1 cellular context compared by ENCODE assay signal in the genomic region with DNA sequence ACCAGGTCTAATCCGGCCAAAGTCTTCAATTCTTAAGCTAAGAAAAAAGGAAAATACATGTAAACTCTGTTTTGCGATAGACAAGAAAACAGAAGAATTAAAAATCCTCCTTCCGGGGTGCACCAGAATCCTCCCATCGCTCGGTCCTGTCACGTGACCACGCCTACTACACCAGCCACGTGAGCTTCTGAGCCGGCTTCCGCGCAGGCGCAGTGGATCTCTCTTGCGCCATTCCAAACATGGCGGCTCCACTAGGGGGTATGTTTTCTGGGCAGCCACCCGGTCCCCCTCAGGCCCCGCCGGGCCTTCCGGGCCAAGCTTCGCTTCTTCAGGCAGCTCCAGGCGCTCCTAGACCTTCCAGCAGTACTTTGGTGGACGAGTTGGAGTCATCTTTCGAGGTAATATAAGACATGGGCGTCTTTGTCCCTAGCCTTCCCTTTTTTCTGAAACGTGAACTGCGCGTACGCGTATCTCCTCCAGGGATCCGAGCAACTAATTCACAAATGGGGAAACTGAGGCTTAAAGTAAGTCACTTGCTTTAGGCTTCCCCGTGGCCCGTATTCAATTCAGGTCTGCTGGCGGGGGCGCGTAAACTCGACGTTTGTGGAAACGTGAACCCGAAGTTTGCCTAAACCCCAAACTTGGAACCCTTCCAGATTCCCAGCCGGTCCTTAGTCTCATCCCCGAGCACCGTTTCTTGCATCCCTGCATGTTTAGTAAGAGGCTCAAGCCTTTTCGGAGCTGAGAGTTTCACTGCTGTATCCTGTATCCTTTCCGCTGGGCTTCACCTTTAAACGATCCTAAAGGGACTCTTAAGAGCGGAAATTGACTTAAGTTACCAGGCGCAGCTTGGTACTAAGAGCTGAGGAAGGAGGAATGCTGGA.
A peak's percentile ranks its signal among the peaks of the same experiment; 100 is the strongest.
TF ChIP-seq lines count a peak whose summit lies in the region.

A gene with protein sequence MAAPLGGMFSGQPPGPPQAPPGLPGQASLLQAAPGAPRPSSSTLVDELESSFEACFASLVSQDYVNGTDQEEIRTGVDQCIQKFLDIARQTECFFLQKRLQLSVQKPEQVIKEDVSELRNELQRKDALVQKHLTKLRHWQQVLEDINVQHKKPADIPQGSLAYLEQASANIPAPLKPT (plus strand): TSS at position 226 of the 884 bp plus-strand sequence. CDS start 14 bp downstream, at position 240.

TF ChIP-seq in K562, 482 proteins besides CTCF, POLR2A, EP300 and RAD21 (continued from another document and continues in another):
- TF ChIP-seq, protein P1, sequence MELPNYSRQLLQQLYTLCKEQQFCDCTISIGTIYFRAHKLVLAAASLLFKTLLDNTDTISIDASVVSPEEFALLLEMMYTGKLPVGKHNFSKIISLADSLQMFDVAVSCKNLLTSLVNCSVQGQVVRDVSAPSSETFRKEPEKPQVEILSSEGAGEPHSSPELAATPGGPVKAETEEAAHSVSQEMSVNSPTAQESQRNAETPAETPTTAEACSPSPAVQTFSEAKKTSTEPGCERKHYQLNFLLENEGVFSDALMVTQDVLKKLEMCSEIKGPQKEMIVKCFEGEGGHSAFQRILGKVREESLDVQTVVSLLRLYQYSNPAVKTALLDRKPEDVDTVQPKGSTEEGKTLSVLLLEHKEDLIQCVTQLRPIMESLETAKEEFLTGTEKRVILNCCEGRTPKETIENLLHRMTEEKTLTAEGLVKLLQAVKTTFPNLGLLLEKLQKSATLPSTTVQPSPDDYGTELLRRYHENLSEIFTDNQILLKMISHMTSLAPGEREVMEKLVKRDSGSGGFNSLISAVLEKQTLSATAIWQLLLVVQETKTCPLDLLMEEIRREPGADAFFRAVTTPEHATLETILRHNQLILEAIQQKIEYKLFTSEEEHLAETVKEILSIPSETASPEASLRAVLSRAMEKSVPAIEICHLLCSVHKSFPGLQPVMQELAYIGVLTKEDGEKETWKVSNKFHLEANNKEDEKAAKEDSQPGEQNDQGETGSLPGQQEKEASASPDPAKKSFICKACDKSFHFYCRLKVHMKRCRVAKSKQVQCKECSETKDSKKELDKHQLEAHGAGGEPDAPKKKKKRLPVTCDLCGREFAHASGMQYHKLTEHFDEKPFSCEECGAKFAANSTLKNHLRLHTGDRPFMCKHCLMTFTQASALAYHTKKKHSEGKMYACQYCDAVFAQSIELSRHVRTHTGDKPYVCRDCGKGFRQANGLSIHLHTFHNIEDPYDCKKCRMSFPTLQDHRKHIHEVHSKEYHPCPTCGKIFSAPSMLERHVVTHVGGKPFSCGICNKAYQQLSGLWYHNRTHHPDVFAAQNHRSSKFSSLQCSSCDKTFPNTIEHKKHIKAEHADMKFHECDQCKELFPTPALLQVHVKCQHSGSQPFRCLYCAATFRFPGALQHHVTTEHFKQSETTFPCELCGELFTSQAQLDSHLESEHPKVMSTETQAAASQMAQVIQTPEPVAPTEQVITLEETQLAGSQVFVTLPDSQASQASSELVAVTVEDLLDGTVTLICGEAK (IDR thresholded peaks at IDR 0.05): no peak
- TF ChIP-seq, protein P1 (CRISPR knock-in tag; IDR thresholded peaks at IDR 0.05): no peak
- TF ChIP-seq NONO (IDR thresholded peaks at IDR 0.05; ENCODE audit: low read depth in 2 of 2, low read length in 1 of 2) (no peak), ZNF668 (CRISPR knock-in tag; IDR thresholded peaks at IDR 0.05) (no peak), KLF1 (tag; IDR thresholded peaks at IDR 0.05) (no peak), SPI1 (IDR thresholded peaks at IDR 0.05; ENCODE audit: borderline replicate concordance, low read depth, low read length) (peak; percentile 53; the same call in 1 of the 2 replicates), SNRNP70 (optimal IDR thresholded peaks at IDR 0.05; ENCODE audit: low read depth, low read length) (no peak), ZNF174 (CRISPR knock-in tag; IDR thresholded peaks at IDR 0.05) (no peak), HNRNPL (IDR thresholded peaks at IDR 0.05; ENCODE audit: low read depth, low read length) (no peak), ZBTB1 (CRISPR knock-in tag; IDR thresholded peaks at IDR 0.05; ENCODE audit: borderline replicate concordance, low read depth) (no peak), ZNF140 (CRISPR knock-in tag; IDR thresholded peaks at IDR 0.05) (no peak), CTBP1 (IDR thresholded peaks at IDR 0.05; ENCODE audit: borderline replicate concordance) (no peak; the same call in 1 of the 2 replicates), PCBP2 (IDR thresholded peaks at IDR 0.05; ENCODE audit: low read depth, low read length, poor library complexity, severe bottlenecking) (no peak), PHB (CRISPR knock-in tag; IDR thresholded peaks at IDR 0.05) (no peak), MED1 (CRISPR knock-in tag; IDR thresholded peaks at IDR 0.05; ENCODE audit: borderline replicate concordance) (no peak), ZFP36 (IDR thresholded peaks at IDR 0.05; ENCODE audit: low read depth, low read length, partially characterized antibody) (no peak), LEF1 (IDR thresholded peaks at IDR 0.05) (peak; percentile 77), CAMTA2 (CRISPR knock-in tag; conservative IDR thresholded peaks at IDR 0.05) (no peak), HNRNPLL (IDR thresholded peaks at IDR 0.05; ENCODE audit: low read depth, low read length, poor library complexity, severe bottlenecking) (peak; percentile 52), ZNF263 (CRISPR knock-in tag; IDR thresholded peaks at IDR 0.05; ENCODE audit: borderline replicate concordance) (peak; percentile 45; the same call in 1 of the 2 replicates), CREB1 (IDR thresholded peaks at IDR 0.05) (peak; percentile 25; the same call in 1 of the 2 replicates), CREB1 (CRISPR knock-in tag; IDR thresholded peaks at IDR 0.05) (no peak), ZNF77 (CRISPR knock-in tag; IDR thresholded peaks at IDR 0.05) (no peak), RBM25 (IDR thresholded peaks at IDR 0.05; ENCODE audit: low read depth, low read length, severe bottlenecking) (no peak), TOE1 (IDR thresholded peaks at IDR 0.05; ENCODE audit: borderline replicate concordance) (peak; percentile 99), TOE1 (CRISPR knock-in tag; IDR thresholded peaks at IDR 0.05; ENCODE audit: borderline replicate concordance, low read depth) (no peak), CBX2 (IDR thresholded peaks at IDR 0.05; ENCODE audit: insufficient read depth, low read length, poor library complexity, severe bottlenecking) (no peak)
- TF ChIP-seq, protein P2, sequence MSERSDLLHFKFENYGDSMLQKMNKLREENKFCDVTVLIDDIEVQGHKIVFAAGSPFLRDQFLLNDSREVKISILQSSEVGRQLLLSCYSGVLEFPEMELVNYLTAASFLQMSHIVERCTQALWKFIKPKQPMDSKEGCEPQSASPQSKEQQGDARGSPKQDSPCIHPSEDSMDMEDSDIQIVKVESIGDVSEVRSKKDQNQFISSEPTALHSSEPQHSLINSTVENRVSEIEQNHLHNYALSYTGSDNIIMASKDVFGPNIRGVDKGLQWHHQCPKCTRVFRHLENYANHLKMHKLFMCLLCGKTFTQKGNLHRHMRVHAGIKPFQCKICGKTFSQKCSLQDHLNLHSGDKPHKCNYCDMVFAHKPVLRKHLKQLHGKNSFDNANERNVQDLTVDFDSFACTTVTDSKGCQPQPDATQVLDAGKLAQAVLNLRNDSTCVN (CRISPR knock-in tag; IDR thresholded peaks at IDR 0.05): no peak
- TF ChIP-seq, protein P3, sequence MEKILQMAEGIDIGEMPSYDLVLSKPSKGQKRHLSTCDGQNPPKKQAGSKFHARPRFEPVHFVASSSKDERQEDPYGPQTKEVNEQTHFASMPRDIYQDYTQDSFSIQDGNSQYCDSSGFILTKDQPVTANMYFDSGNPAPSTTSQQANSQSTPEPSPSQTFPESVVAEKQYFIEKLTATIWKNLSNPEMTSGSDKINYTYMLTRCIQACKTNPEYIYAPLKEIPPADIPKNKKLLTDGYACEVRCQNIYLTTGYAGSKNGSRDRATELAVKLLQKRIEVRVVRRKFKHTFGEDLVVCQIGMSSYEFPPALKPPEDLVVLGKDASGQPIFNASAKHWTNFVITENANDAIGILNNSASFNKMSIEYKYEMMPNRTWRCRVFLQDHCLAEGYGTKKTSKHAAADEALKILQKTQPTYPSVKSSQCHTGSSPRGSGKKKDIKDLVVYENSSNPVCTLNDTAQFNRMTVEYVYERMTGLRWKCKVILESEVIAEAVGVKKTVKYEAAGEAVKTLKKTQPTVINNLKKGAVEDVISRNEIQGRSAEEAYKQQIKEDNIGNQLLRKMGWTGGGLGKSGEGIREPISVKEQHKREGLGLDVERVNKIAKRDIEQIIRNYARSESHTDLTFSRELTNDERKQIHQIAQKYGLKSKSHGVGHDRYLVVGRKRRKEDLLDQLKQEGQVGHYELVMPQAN (IDR thresholded peaks at IDR 0.05; ENCODE audit: borderline replicate concordance): peak; percentile 86
- TF ChIP-seq, protein P4, sequence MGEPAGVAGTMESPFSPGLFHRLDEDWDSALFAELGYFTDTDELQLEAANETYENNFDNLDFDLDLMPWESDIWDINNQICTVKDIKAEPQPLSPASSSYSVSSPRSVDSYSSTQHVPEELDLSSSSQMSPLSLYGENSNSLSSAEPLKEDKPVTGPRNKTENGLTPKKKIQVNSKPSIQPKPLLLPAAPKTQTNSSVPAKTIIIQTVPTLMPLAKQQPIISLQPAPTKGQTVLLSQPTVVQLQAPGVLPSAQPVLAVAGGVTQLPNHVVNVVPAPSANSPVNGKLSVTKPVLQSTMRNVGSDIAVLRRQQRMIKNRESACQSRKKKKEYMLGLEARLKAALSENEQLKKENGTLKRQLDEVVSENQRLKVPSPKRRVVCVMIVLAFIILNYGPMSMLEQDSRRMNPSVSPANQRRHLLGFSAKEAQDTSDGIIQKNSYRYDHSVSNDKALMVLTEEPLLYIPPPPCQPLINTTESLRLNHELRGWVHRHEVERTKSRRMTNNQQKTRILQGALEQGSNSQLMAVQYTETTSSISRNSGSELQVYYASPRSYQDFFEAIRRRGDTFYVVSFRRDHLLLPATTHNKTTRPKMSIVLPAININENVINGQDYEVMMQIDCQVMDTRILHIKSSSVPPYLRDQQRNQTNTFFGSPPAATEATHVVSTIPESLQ (CRISPR knock-in tag; IDR thresholded peaks at IDR 0.05): no peak
- TF ChIP-seq, protein P5, sequence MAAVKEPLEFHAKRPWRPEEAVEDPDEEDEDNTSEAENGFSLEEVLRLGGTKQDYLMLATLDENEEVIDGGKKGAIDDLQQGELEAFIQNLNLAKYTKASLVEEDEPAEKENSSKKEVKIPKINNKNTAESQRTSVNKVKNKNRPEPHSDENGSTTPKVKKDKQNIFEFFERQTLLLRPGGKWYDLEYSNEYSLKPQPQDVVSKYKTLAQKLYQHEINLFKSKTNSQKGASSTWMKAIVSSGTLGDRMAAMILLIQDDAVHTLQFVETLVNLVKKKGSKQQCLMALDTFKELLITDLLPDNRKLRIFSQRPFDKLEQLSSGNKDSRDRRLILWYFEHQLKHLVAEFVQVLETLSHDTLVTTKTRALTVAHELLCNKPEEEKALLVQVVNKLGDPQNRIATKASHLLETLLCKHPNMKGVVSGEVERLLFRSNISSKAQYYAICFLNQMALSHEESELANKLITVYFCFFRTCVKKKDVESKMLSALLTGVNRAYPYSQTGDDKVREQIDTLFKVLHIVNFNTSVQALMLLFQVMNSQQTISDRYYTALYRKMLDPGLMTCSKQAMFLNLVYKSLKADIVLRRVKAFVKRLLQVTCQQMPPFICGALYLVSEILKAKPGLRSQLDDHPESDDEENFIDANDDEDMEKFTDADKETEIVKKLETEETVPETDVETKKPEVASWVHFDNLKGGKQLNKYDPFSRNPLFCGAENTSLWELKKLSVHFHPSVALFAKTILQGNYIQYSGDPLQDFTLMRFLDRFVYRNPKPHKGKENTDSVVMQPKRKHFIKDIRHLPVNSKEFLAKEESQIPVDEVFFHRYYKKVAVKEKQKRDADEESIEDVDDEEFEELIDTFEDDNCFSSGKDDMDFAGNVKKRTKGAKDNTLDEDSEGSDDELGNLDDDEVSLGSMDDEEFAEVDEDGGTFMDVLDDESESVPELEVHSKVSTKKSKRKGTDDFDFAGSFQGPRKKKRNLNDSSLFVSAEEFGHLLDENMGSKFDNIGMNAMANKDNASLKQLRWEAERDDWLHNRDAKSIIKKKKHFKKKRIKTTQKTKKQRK (IDR thresholded peaks at IDR 0.05; ENCODE audit: borderline replicate concordance, low read depth, low read length): no peak
- TF ChIP-seq, protein P6, sequence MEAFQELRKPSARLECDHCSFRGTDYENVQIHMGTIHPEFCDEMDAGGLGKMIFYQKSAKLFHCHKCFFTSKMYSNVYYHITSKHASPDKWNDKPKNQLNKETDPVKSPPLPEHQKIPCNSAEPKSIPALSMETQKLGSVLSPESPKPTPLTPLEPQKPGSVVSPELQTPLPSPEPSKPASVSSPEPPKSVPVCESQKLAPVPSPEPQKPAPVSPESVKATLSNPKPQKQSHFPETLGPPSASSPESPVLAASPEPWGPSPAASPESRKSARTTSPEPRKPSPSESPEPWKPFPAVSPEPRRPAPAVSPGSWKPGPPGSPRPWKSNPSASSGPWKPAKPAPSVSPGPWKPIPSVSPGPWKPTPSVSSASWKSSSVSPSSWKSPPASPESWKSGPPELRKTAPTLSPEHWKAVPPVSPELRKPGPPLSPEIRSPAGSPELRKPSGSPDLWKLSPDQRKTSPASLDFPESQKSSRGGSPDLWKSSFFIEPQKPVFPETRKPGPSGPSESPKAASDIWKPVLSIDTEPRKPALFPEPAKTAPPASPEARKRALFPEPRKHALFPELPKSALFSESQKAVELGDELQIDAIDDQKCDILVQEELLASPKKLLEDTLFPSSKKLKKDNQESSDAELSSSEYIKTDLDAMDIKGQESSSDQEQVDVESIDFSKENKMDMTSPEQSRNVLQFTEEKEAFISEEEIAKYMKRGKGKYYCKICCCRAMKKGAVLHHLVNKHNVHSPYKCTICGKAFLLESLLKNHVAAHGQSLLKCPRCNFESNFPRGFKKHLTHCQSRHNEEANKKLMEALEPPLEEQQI (IDR thresholded peaks at IDR 0.05): no peak
